In genomic region chr9:98989036-98990000, GRCh38 we compare ENCODE assay signal across 9 cellular contexts. TPM values are rescaled to one million over a fixed set of nuclear protein-coding genes. Genes with fewer than 3 reads are reported as not detected.
DNase-seq lines count a peak whose midpoint lies in the region; ATAC-seq and TF ChIP-seq lines count a peak whose summit lies in the region.
"Had no signal": no experiment of that assay in that cellular context is flagged by ENCODE, and none has a peak within 500 bp of the region (broad histone marks: within the 10 kb centered on the region; RNA-seq: fewer than 3 reads in every experiment).

No MANE protein-coding gene starts in this region.

- H3K27me3 Mint-ChIP-seq in natural killer cell treated with Interleukin-12 subunit alpha and Interleukin-12 subunit beta and Interleukin-15 and Interleukin-18, amount 100 ng/mL, for 72 hours, result peaks cover 0 to under 1% of the 10 kb centered on the region in 2 donors
- H3K27me3 Mint-ChIP-seq in activated CD8-positive, alpha-beta T cell treated with anti-CD3 and anti-CD28 coated beads for 36 hours, result no peaks in the 10 kb centered on the region

- H3K9me3 Mint-ChIP-seq in natural killer cell treated with Interleukin-12 subunit alpha and Interleukin-12 subunit beta and Interleukin-15 and Interleukin-18, amount 100 ng/mL, for 72 hours, result no peaks in the 10 kb centered on the region
- H3K9me3 Mint-ChIP-seq in activated CD8-positive, alpha-beta T cell treated with anti-CD3 and anti-CD28 coated beads for 36 hours, result no peaks in the 10 kb centered on the region

- H3K27ac Mint-ChIP-seq in natural killer cell treated with Interleukin-12 subunit alpha and Interleukin-12 subunit beta and Interleukin-15 and Interleukin-18, amount 100 ng/mL, for 72 hours, result no peak overlapping the region
- no peak overlapping the region for H3K27ac Mint-ChIP-seq in activated CD8-positive, alpha-beta T cell treated with anti-CD3 and anti-CD28 coated beads for 36 hours

- peak; percentile 95 for DNase-seq in AG20443 (ENCODE audit: low spot score)
- DNase-seq in NB4 (ENCODE audit: low read depth), result peak; percentile 73
- peak; percentile 90 for DNase-seq in dedifferentiated amniotic fluid mesenchymal stem cell (ENCODE audit: extremely low spot score)
- no peak for DNase-seq in natural killer cell treated with Interleukin-12 subunit alpha and Interleukin-12 subunit beta and Interleukin-15 and Interleukin-18, amount 100 ng/mL, for 72 hours (ENCODE audit: low spot score)
- DNase-seq in activated CD8-positive, alpha-beta T cell treated with anti-CD3 and anti-CD28 coated beads for 36 hours, result no peak
- DNase-seq in NCI-H446 treated with DMSO at 0.1 percent for 48 hours (lab: John Stamatoyannopoulos, UW), result no peak
- no peak for DNase-seq in NCI-H128 (lab: John Stamatoyannopoulos, UW; ENCODE audit: unreplicated experiment)
- DNase-seq in NCI-H146 treated with DMSO at 0.1 percent for 48 hours (lab: John Stamatoyannopoulos, UW; ENCODE audit: unreplicated experiment), result no peak
- DNase-seq: right lobe of liver had no signal

- peak; percentile 39 to 40 for ATAC-seq in natural killer cell treated with Interleukin-12 subunit alpha and Interleukin-12 subunit beta and Interleukin-15 and Interleukin-18, amount 100 ng/mL, for 72 hours
- no peak for ATAC-seq in activated CD8-positive, alpha-beta T cell treated with anti-CD3 and anti-CD28 coated beads for 36 hours

- intact Hi-C loops in activated CD8-positive, alpha-beta T cell treated with anti-CD3 and anti-CD28 coated beads for 36 hours (cut with micrococcal nuclease), result no loop called here

- TF ChIP-seq CTCF in NB4 (IDR thresholded peaks at IDR 0.05; ENCODE audit: low read depth, low read length), result peak; percentile 50
- no peak for TF ChIP-seq CTCF in activated CD8-positive, alpha-beta T cell treated with anti-CD3 and anti-CD28 coated beads for 36 hours (IDR thresholded peaks at IDR 0.05)

- CTCF ChIA-PET in activated CD8-positive, alpha-beta T cell treated with anti-CD3 and anti-CD28 coated beads for 36 hours (lab: Charles Lee), result interaction anchor here (1.0 to 1.9 kb wide), 5 partner anchors 9 to 153 kb away, joined by 3 to 9 read pairs (median 4); no protein-coding TSS in a partner anchor

- no peak for TF ChIP-seq POLR2A in NB4 (IDR thresholded peaks at IDR 0.05; ENCODE audit: extremely low read depth, insufficient read length)

- no peak overlapping the region for H3K4me3 Mint-ChIP-seq in natural killer cell treated with Interleukin-12 subunit alpha and Interleukin-12 subunit beta and Interleukin-15 and Interleukin-18, amount 100 ng/mL, for 72 hours
- H3K4me3 Mint-ChIP-seq in activated CD8-positive, alpha-beta T cell treated with anti-CD3 and anti-CD28 coated beads for 36 hours, result no peak overlapping the region

- H3K36me3 Mint-ChIP-seq in natural killer cell treated with Interleukin-12 subunit alpha and Interleukin-12 subunit beta and Interleukin-15 and Interleukin-18, amount 100 ng/mL, for 72 hours, result no peaks in the 10 kb centered on the region
- no peaks in the 10 kb centered on the region for H3K36me3 Mint-ChIP-seq in activated CD8-positive, alpha-beta T cell treated with anti-CD3 and anti-CD28 coated beads for 36 hours (ENCODE audit: low read depth)

- H3K4me1 Mint-ChIP-seq in natural killer cell treated with Interleukin-12 subunit alpha and Interleukin-12 subunit beta and Interleukin-15 and Interleukin-18, amount 100 ng/mL, for 72 hours (ENCODE audit: low read depth in 2 of 2), result peaks cover 0 to 9% of the 10 kb centered on the region in 2 donors
- peaks cover 6% of the 10 kb centered on the region for H3K4me1 Mint-ChIP-seq in activated CD8-positive, alpha-beta T cell treated with anti-CD3 and anti-CD28 coated beads for 36 hours (ENCODE audit: low read depth)

- POLR2A ChIA-PET in activated CD8-positive, alpha-beta T cell treated with anti-CD3 and anti-CD28 coated beads for 36 hours (lab: Charles Lee), result interaction anchor here (0.6 to 1.1 kb wide), 4 partner anchors 30 to 1129 kb away, joined by 3 to 4 read pairs (median 3); no protein-coding TSS in a partner anchor

- H3K4me3 ChIP-seq in NB4 (ENCODE audit: low read depth, low read length), result no peak overlapping the region
- H3K4me3 ChIP-seq: right lobe of liver had no signal

RNA-seq across cellular contexts. Expression of gene COL15A1, which starts 45.6 kb away (rescaled TPM):
- under 1 TPM; 0.14 to 0.47 TPM for total RNA-seq in natural killer cell treated with Interleukin-12 subunit alpha and Interleukin-12 subunit beta and Interleukin-15 and Interleukin-18, amount 100 ng/mL, for 72 hours
- total RNA-seq in activated CD8-positive, alpha-beta T cell treated with anti-CD3 and anti-CD28 coated beads for 36 hours, result under 1 TPM in 1 of 2 experiments, not detected in 1; 0.07 TPM

Comparison
In these comparisons a context has a peak if more than half of its experiments do, and no peak if none do; other contexts are left out.
1. DNase-seq: peak in AG20443 (single experiment), NB4 (single experiment) and dedifferentiated amniotic fluid mesenchymal stem cell (single experiment); none in natural killer cell treated with Interleukin-12 subunit alpha and Interleukin-12 subunit beta and Interleukin-15 and Interleukin-18, amount 100 ng/mL, for 72 hours (single experiment), activated CD8-positive, alpha-beta T cell treated with anti-CD3 and anti-CD28 coated beads for 36 hours (single experiment), NCI-H446 treated with DMSO at 0.1 percent for 48 hours (single experiment), NCI-H128 (single experiment) and NCI-H146 treated with DMSO at 0.1 percent for 48 hours (single experiment).